11 cellular contexts compared by ENCODE assay signal in genomic region chr5:136014049-136014516, GRCh38.
DNase-seq lines count a peak whose midpoint lies in the region; ATAC-seq lines count a peak whose summit lies in the region.
"Had no signal": no experiment of that assay in that cellular context is flagged by ENCODE, and none has a peak within 500 bp of the region (broad histone marks: within the 10 kb centered on the region; RNA-seq: fewer than 3 reads in every experiment).

No MANE protein-coding gene starts in this region.

- H3K4me3 ChIP-seq in adipocyte (ENCODE audit: low read length) = peak overlapping the region; percentile 19
- H3K4me3 ChIP-seq in muscle layer of duodenum (ENCODE audit: low read depth in 1 of 2, low read length in 2 of 2) = no peak overlapping the region

- H3K9me3 ChIP-seq in adipocyte (ENCODE audit: control insufficient read depth, low read length) (no peaks in the 10 kb centered on the region), muscle layer of duodenum (ENCODE audit: control insufficient read depth in 1 of 2, low read length in 2 of 2) (no peaks in the 10 kb centered on the region)
- H3K9me3 ChIP-seq: neutrophil had no signal

- peak overlapping the region; percentile 54 for H3K9ac ChIP-seq in adipocyte (ENCODE audit: low read length)

- H3K27me3 ChIP-seq in adipocyte (replicated peaks; ENCODE audit: control insufficient read depth, insufficient read depth, low read length) (no peaks in the 10 kb centered on the region), muscle layer of duodenum (ENCODE audit: low read depth, low read length) (no peaks in the 10 kb centered on the region)
- H3K27me3 ChIP-seq: neutrophil had no signal

- H3K36me3 ChIP-seq in adipocyte (ENCODE audit: control insufficient read depth, insufficient read depth, low read length, severe bottlenecking) = no peaks in the 10 kb centered on the region
- H3K36me3 ChIP-seq in muscle layer of duodenum (ENCODE audit: control insufficient read depth in 1 of 2, insufficient read depth in 2 of 2, low read length in 2 of 2) = no peaks in the 10 kb centered on the region
- H3K36me3 ChIP-seq: neutrophil had no signal

- ATAC-seq in GM18511 (IDR thresholded peaks at IDR 0.05; ENCODE audit: unreplicated experiment) = peak; percentile 93
- ATAC-seq in HG02884 (IDR thresholded peaks at IDR 0.05; ENCODE audit: unreplicated experiment) = peak; percentile 55

- H3K27ac ChIP-seq in muscle layer of duodenum (ENCODE audit: low read length) = peak overlapping the region; percentile 40
- H3K27ac ChIP-seq: neutrophil had no signal

- DNase-seq in adipocyte (ENCODE audit: low read depth) (peak; percentile 45), SHP77 (lab: John Stamatoyannopoulos, UW) (no peak), NCI-H1436 (lab: John Stamatoyannopoulos, UW) (no peak)
- no peak for DNase-seq in activated CD4-positive, alpha-beta T cell treated with anti-CD3 and anti-CD28 coated beads, Interleukin-2, amount 50 U/mL, for 1 hour
- no peak for DNase-seq in stimulated activated CD4-positive, alpha-beta T cell treated with anti-CD3 and anti-CD28 coated beads, Interleukin-1b, Interleukin-23, amount 100 ng/mL, for 48 hours
- DNase-seq: activated naive CD4-positive, alpha-beta T cell treated with Interleukin-2 at 50 U/mL for 16 hours; NCI-H1694 had no signal

- peaks cover 75% of the 10 kb centered on the region for H3K4me1 ChIP-seq in adipocyte (ENCODE audit: control insufficient read depth, insufficient read depth, low read length)
- H3K4me1 ChIP-seq in muscle layer of duodenum (ENCODE audit: control insufficient read depth in 1 of 2, insufficient read depth in 2 of 2, low read length in 2 of 2) = peaks cover 14 to 43% of the 10 kb centered on the region in 2 donors
